Comparison of ENCODE assay signal across 9 cellular contexts in the genomic region with DNA sequence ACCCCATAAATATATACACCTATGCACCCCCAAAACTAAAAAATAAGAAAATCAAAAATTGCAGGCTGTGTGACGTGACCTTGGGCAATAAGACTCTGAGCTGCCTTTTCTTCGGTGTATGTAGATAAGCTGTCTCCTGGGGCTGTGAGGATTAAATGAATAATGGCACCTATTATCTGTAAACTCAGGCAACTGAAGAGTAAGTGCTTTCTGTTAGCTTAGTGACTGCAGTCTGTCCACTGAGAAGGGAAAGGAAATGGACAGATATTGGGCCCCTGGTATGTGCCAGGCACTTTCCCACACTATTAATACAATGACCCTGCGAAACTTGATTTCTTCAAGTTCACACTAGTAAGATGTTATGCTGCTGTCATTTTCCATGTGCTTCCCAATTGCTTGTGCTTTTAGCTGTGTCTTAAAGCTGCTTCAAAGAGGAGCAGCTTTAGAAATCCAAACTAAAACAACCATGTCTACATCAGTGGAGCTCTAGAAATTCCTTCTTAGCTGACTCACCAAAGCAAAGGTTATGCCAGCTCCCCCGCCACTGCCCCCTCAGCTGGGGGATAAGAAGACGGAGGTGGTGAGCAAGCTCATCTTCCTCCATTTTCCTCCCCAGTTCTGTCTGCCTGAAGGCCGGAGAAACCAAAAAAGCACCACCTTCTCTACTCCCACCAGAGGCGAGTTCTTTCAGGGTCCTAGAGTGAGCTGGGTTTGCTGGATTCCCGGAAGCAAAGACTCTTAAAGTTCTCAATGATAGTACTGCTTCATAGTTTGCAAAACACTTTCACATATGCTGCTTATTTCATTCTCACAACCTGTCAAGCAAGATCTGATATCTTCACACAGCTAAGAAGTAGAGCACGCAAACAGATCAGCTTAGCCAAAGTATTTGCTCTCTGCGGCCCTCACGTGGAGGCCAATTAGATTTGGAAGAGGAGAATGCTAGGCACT. TPM values are rescaled to one million over a fixed set of nuclear protein-coding genes. Genes with fewer than 3 reads are reported as not detected.
DNase-seq lines count a peak whose midpoint lies in the region; ATAC-seq, FAIRE-seq and TF ChIP-seq lines count a peak whose summit lies in the region.
"Had no signal": no experiment of that assay in that cellular context is flagged by ENCODE, and none has a peak within 500 bp of the region (broad histone marks: within the 10 kb centered on the region; RNA-seq: fewer than 3 reads in every experiment).

No MANE protein-coding gene starts in this region.

- intact Hi-C loops in Right ventricle myocardium superior (cut with DNase I) = no loop called here

- H3K4me3 ChIP-seq in right atrium auricular region (no peak overlapping the region), astrocyte of the cerebellum (ENCODE audit: low read depth, low read length) (peak overlapping the region; percentile 13)

- ATAC-seq in Right ventricle myocardium superior (ENCODE audit: poor library complexity) (peak; percentile 48), GM21723 (IDR thresholded peaks at IDR 0.05; ENCODE audit: unreplicated experiment) (no peak)

- in situ Hi-C loops in astrocyte of the cerebellum (cut with HindIII; ENCODE audit: low sequenced_read_pairs) = no loop called here

- H3K4me1 ChIP-seq in right atrium auricular region = peaks cover 0 to 9% of the 10 kb centered on the region in 2 donors

- FAIRE-seq in urothelium cell line (lab: Jason Lieb, UNC) = no peak

- TF ChIP-seq CTCF in right atrium auricular region (IDR thresholded peaks at IDR 0.05) (no peak), astrocyte of the cerebellum (IDR thresholded peaks at IDR 0.05; ENCODE audit: low read depth, low read length, missing control alignments) (no peak)

- no peak for DNase-seq in Right ventricle myocardium superior
- no peak for DNase-seq in right atrium auricular region (ENCODE audit: low spot score)
- DNase-seq in astrocyte of the cerebellum (ENCODE audit: low read depth) = peak; percentile 16
- DNase-seq in islet precursor cell = peak; percentile 87
- DNase-seq in urothelium cell line (ENCODE audit: low spot score) = peak; percentile 72
- no peak for DNase-seq in ecto neural progenitor cell (ENCODE audit: low spot score)
- no peak for DNase-seq in NCI-H1092 (lab: John Stamatoyannopoulos, UW)

- no peaks in the 10 kb centered on the region for H3K9me3 ChIP-seq in right atrium auricular region

- H3K27ac ChIP-seq in right atrium auricular region = peak overlapping the region in 1 of 2 donors; percentile 56

- H3K36me3 ChIP-seq in right atrium auricular region = peaks cover 6% of the 10 kb centered on the region

- H3K27me3 ChIP-seq in right atrium auricular region = no peaks in the 10 kb centered on the region

RNA-seq across cellular contexts. Expression of a gene that starts 8.8 kb away (rescaled TPM):
- total RNA-seq in Right ventricle myocardium superior (not detected), right atrium auricular region (not detected)
- total RNA-seq: activated T-helper 2 cell treated with anti-CD3 and anti-CD28 coated beads, Interferon-gamma antibody, Interleukin-2, Interleukin-4, amounts not matched to agents 10 μg/mL and 5 μg/mL and 100 μg/mL, durations not matched to agents 14 hours and 24 hours and 36 hours had no signal

RNA-seq across cellular contexts. Expression of a gene that starts 35.3 kb away (rescaled TPM):
- total RNA-seq in Right ventricle myocardium superior = 52.7 TPM
- total RNA-seq in right atrium auricular region = 10 to 100 TPM; 47.1 to 50.4 TPM

Comparison
In these comparisons a context has a peak if more than half of its experiments do, and no peak if none do; other contexts are left out.
1. DNase-seq: peak in astrocyte of the cerebellum (single experiment), islet precursor cell (single experiment) and urothelium cell line (single experiment); none in Right ventricle myocardium superior (single experiment), right atrium auricular region (single experiment), ecto neural progenitor cell (single experiment) and NCI-H1092 (single experiment).